In genomic region chr9:19430201-19430760, GRCh38 we compare ENCODE assay signal across 19 cellular contexts. TPM values are rescaled to one million over a fixed set of nuclear protein-coding genes. Genes with fewer than 3 reads are reported as not detected.
DNase-seq lines count a peak whose midpoint lies in the region; ATAC-seq, FAIRE-seq and TF ChIP-seq lines count a peak whose summit lies in the region.
"Had no signal": no experiment of that assay in that cellular context is flagged by ENCODE, and none has a peak within 500 bp of the region (broad histone marks: within the 10 kb centered on the region; RNA-seq: fewer than 3 reads in every experiment).

No MANE protein-coding gene starts in this region.

- CTCF ChIA-PET in endothelial cell of umbilical vein (lab: Charles Lee): interaction anchor here (1.0 to 3.0 kb wide), 3 partner anchors 19 to 34 kb away, joined by 3 to 9 read pairs (median 4); partner anchors contain the start of gene ACER2

- no peaks in the 10 kb centered on the region for H3K9me1 ChIP-seq in endothelial cell of umbilical vein (replicated peaks; ENCODE audit: control insufficient read depth, extremely low read depth, insufficient read depth, low read length)

- H3K36me3 ChIP-seq in heart left ventricle: peaks cover 0 to 37% (median 19%) of the 10 kb centered on the region in 9 donors
- peaks cover 3% of the 10 kb centered on the region in 2 experiments for H3K36me3 ChIP-seq in endothelial cell of umbilical vein (ENCODE audit: control insufficient read depth in 2 of 2, extremely low read depth in 1 of 2, insufficient read depth in 2 of 2, low read length in 2 of 2)
- no peaks in the 10 kb centered on the region for H3K36me3 ChIP-seq in osteoblast (ENCODE audit: insufficient read depth, low read length)
- peaks cover 0 to 18% (median 0%) of the 10 kb centered on the region in 3 donors for H3K36me3 ChIP-seq in tibial nerve

- BruUV-seq in endothelial cell of umbilical vein (replicated peaks; lab: Mats Ljungman, UMichigan): no TSS peak

- no peak for ATAC-seq in heart left ventricle
- ATAC-seq in left ventricle myocardium superior: no peak
- ATAC-seq in GM19324 (IDR thresholded peaks at IDR 0.05; ENCODE audit: low FRiP score, unreplicated experiment): no peak
- no peak for ATAC-seq in GM18858 (IDR thresholded peaks at IDR 0.05; ENCODE audit: unreplicated experiment)

- dilution Hi-C loops in endothelial cell of umbilical vein (cut with MboI; ENCODE audit: extremely low pct_ligation_motif_present, low sequenced_read_pairs): no loop called here

- no peak overlapping the region for H3K4me3 ChIP-seq in heart left ventricle
- no peak overlapping the region for H3K4me3 ChIP-seq in endothelial cell of umbilical vein (replicated peaks in 1 of 3; ENCODE audit: insufficient read depth in 1 of 3, low read depth in 1 of 3, low read length in 3 of 3)
- no peak overlapping the region for H3K4me3 ChIP-seq in osteoblast (ENCODE audit: insufficient read depth, low read length)
- H3K4me3 ChIP-seq in tibial nerve: no peak overlapping the region

- H3K4me1 ChIP-seq in heart left ventricle (peaks cover 0 to 31% (median 20%) of the 10 kb centered on the region in 12 donors), endothelial cell of umbilical vein (ENCODE audit: control insufficient read depth, extremely low read depth, insufficient read depth, low read length) (peaks cover 14% of the 10 kb centered on the region), osteoblast (ENCODE audit: insufficient read depth, low read length) (no peaks in the 10 kb centered on the region), tibial nerve (peaks cover 0 to 19% (median 0%) of the 10 kb centered on the region in 4 donors)

- H4K20me1 ChIP-seq in endothelial cell of umbilical vein (replicated peaks; ENCODE audit: control insufficient read depth, extremely low read depth, insufficient read depth, low read length) (no peaks in the 10 kb centered on the region), osteoblast (ENCODE audit: insufficient read depth, low read length) (no peaks in the 10 kb centered on the region)

- no peak overlapping the region for H3K4me2 ChIP-seq in endothelial cell of umbilical vein (ENCODE audit: insufficient read depth, low read length)
- H3K4me2 ChIP-seq in osteoblast (ENCODE audit: insufficient read depth, low read length): no peak overlapping the region

- no peak for TF ChIP-seq EP300 in tibial nerve (IDR thresholded peaks at IDR 0.05)

- no peak for TF ChIP-seq POLR2A in heart left ventricle (IDR thresholded peaks at IDR 0.05)
- no peak for TF ChIP-seq POLR2A in endothelial cell of umbilical vein (IDR thresholded peaks at IDR 0.05; ENCODE audit: low read depth, low read length)
- no peak for TF ChIP-seq POLR2A in tibial nerve (IDR thresholded peaks at IDR 0.05)

- DNase-seq in heart left ventricle: no peak
- no peak for DNase-seq in left ventricle myocardium superior
- peak; percentile 50 for DNase-seq in endothelial cell of umbilical vein (ENCODE audit: low read depth, low spot score)
- no peak for DNase-seq in osteoblast (ENCODE audit: insufficient read length, low spot score, missing footprints)
- DNase-seq in tibial nerve (ENCODE audit: low spot score in 2 of 2): no peak
- DNase-seq in cortex of kidney (lab: John Stamatoyannopoulos, UW): no peak
- DNase-seq: CD4-positive, alpha-beta memory T cell; DMS79; HCEC 1CT; NCI-H1105; NCI-H187; NCI-H345; NCI-H526 treated with DMSO at 0.1 percent for 48 hours; OCI-M1 had no signal

- H3K9me3 ChIP-seq in heart left ventricle (no peaks in the 10 kb centered on the region), endothelial cell of umbilical vein (replicated peaks; ENCODE audit: control insufficient read depth, insufficient read depth, low read length) (no peaks in the 10 kb centered on the region), osteoblast (ENCODE audit: low read depth, low read length) (no peaks in the 10 kb centered on the region), tibial nerve (no peaks in the 10 kb centered on the region)

- WGBS in heart left ventricle, 4 donors: 47 to 66% (median 51%) methylated on average over 1 to 2 of the region's 2 CpGs
- 84 to 90% methylated on average over 2 of the region's 2 CpGs for WGBS in tibial nerve, 2 donors

- H3K9ac ChIP-seq in endothelial cell of umbilical vein (replicated peaks; ENCODE audit: extremely low read depth, insufficient read depth, low read length): no peak overlapping the region

- intact Hi-C loops in heart left ventricle (cut with DNase I): loop anchor here in 1 of 10 donors (2.0 kb wide), 1 partner anchor 21 kb away; the partner anchor contains the start of gene ACER2
- intact Hi-C loops in left ventricle myocardium superior (cut with micrococcal nuclease): no loop called here
- intact Hi-C loops in endothelial cell of umbilical vein (cut with micrococcal nuclease): no loop called here

- POLR2A ChIA-PET in endothelial cell of umbilical vein (lab: Charles Lee): interaction anchor here (0.5 kb wide), 1 partner anchor 184 kb away, joined by 3 read pairs; no protein-coding TSS in a partner anchor

- H3K27me3 ChIP-seq in heart left ventricle: no peaks in the 10 kb centered on the region
- H3K27me3 ChIP-seq in endothelial cell of umbilical vein (ENCODE audit: control insufficient read depth in 2 of 2, insufficient read depth in 2 of 2, low read length in 2 of 2): no peaks in the 10 kb centered on the region
- H3K27me3 ChIP-seq in osteoblast (ENCODE audit: insufficient read depth, low read length): no peaks in the 10 kb centered on the region
- H3K27me3 ChIP-seq in tibial nerve: no peaks in the 10 kb centered on the region

- FAIRE-seq in endothelial cell of umbilical vein (lab: Jason Lieb, UNC): no peak
- FAIRE-seq: HTR-8/SVneo had no signal

- H2AFZ ChIP-seq in endothelial cell of umbilical vein (ENCODE audit: low read depth, low read length) (no peak overlapping the region), osteoblast (ENCODE audit: low read length) (peak overlapping the region; percentile 51)

- no peak for TF ChIP-seq CTCF in heart left ventricle (IDR thresholded peaks at IDR 0.05)
- no peak for TF ChIP-seq CTCF in endothelial cell of umbilical vein (IDR thresholded peaks at IDR 0.05; ENCODE audit: extremely low read depth in 1 of 2, insufficient read depth in 1 of 2, low read depth in 1 of 2, low read length in 2 of 2)
- TF ChIP-seq CTCF in osteoblast (IDR thresholded peaks at IDR 0.05; ENCODE audit: extremely low read depth, low read depth, low read length): no peak
- no peak for TF ChIP-seq CTCF in tibial nerve (IDR thresholded peaks at IDR 0.05)

- H3K79me2 ChIP-seq in endothelial cell of umbilical vein (ENCODE audit: control insufficient read depth, insufficient read depth, low read length): no peaks in the 10 kb centered on the region
- H3K79me2 ChIP-seq in osteoblast (ENCODE audit: insufficient read depth, low read length): no peaks in the 10 kb centered on the region

- H3K27ac ChIP-seq in heart left ventricle (peak overlapping the region; percentile 40 to 82 (median 68)), endothelial cell of umbilical vein (ENCODE audit: insufficient read depth, low read depth, low read length) (no peak overlapping the region), osteoblast (ENCODE audit: low read depth, low read length) (no peak overlapping the region), tibial nerve (peak overlapping the region; percentile 47 to 76 (median 55))
- H3K27ac ChIP-seq: 22Rv1, HL-60 had no signal

TF ChIP-seq in endothelial cell of umbilical vein, 7 proteins besides CTCF, POLR2A, EP300 and RAD21:
- no peak for TF ChIP-seq GATA2 (IDR thresholded peaks at IDR 0.05; ENCODE audit: insufficient read depth, insufficient read length, low read depth, low read length)
- TF ChIP-seq FOS (IDR thresholded peaks at IDR 0.05; ENCODE audit: borderline replicate concordance, insufficient read depth, low read length): no peak
- no peak for TF ChIP-seq EZH2 (IDR thresholded peaks at IDR 0.05; ENCODE audit: borderline replicate concordance, low read depth, low read length, severe bottlenecking)
- no peak for TF ChIP-seq MYC (IDR thresholded peaks at IDR 0.05; ENCODE audit: low read depth, low read length)
- no peak for TF ChIP-seq JUN (IDR thresholded peaks at IDR 0.05; ENCODE audit: borderline replicate concordance, insufficient read depth, insufficient read length, low read depth)
- TF ChIP-seq POLR2AphosphoS5 (IDR thresholded peaks at IDR 0.05; ENCODE audit: insufficient read depth, low read depth, low read length): no peak
- no peak for TF ChIP-seq MAX (IDR thresholded peaks at IDR 0.05; ENCODE audit: insufficient read depth, insufficient read length)
TF ChIP-seq in endothelial cell of umbilical vein: peak in this region for 0.

RNA-seq across cellular contexts. Expression of gene ACER2, which starts 21.5 kb away (rescaled TPM):
- total RNA-seq in heart left ventricle: 1 to 10 TPM; 1.6 to 4.5 (median 3.9) TPM
- polyA plus RNA-seq in heart left ventricle: 1 to 10 TPM in 1 of 2 donors, under 1 TPM in 1; 0.95 to 1.5 TPM
- 3.4 TPM for total RNA-seq in left ventricle myocardium superior
- total RNA-seq in endothelial cell of umbilical vein: 7.3 and 7.7 TPM in 2 replicates
- polyA plus RNA-seq in endothelial cell of umbilical vein: 3.9 and 5.2 TPM in 2 replicates
- 2.3 and 2.4 TPM in 2 replicates for polyA plus RNA-seq in endothelial cell of umbilical vein (2011; cell fraction: cytosol; rRNA removed)
- 6.2 and 8.3 TPM in 2 replicates for polyA plus RNA-seq in endothelial cell of umbilical vein (2011; cell fraction: nucleus; rRNA removed)
- 1.5 and 3.4 TPM in 2 replicates for polyA plus RNA-seq in endothelial cell of umbilical vein (2012)
- polyA minus RNA-seq in endothelial cell of umbilical vein: 18.5 and 24.3 TPM in 2 replicates
- polyA minus RNA-seq in endothelial cell of umbilical vein (2011; cell fraction: cytosol; rRNA and poly(A)+ RNA removed): 2.8 TPM
- 5.0 and 10.4 TPM in 2 replicates for polyA minus RNA-seq in endothelial cell of umbilical vein (2011; cell fraction: nucleus; rRNA and poly(A)+ RNA removed)
- total RNA-seq in osteoblast: 1.5 and 2.2 TPM in 2 replicates
- 10 to 100 TPM in 2 of 4 donors, 1 to 10 TPM in 2; 3.8 to 11.7 (median 8.9) TPM for total RNA-seq in tibial nerve

RNA-seq across cellular contexts. Expression of gene RPS6, which starts 50.2 kb away (rescaled TPM):
- 1,000 to 10,000 TPM in 4 of 9 donors, 100 to 1,000 TPM in 5; 589 to 1,268 (median 975) TPM for total RNA-seq in heart left ventricle
- polyA plus RNA-seq in heart left ventricle: 1,000 to 10,000 TPM; 1,493 to 1,652 TPM
- total RNA-seq in left ventricle myocardium superior: 884 TPM
- total RNA-seq in endothelial cell of umbilical vein: 1,873 and 1,898 TPM in 2 replicates
- polyA plus RNA-seq in endothelial cell of umbilical vein: 847 and 1,146 TPM in 2 replicates
- polyA plus RNA-seq in endothelial cell of umbilical vein (2011; cell fraction: cytosol; rRNA removed): 2,118 and 2,248 TPM in 2 replicates
- 757 and 816 TPM in 2 replicates for polyA plus RNA-seq in endothelial cell of umbilical vein (2011; cell fraction: nucleus; rRNA removed)
- polyA plus RNA-seq in endothelial cell of umbilical vein (2012): 2,207 and 2,368 TPM in 2 replicates
- 599 and 652 TPM in 2 replicates for polyA minus RNA-seq in endothelial cell of umbilical vein
- 461 TPM for polyA minus RNA-seq in endothelial cell of umbilical vein (2011; cell fraction: cytosol; rRNA and poly(A)+ RNA removed)
- 138 and 152 TPM in 2 replicates for polyA minus RNA-seq in endothelial cell of umbilical vein (2011; cell fraction: nucleus; rRNA and poly(A)+ RNA removed)
- 931 and 1,030 TPM in 2 replicates for total RNA-seq in osteoblast
- total RNA-seq in tibial nerve: 1,000 to 10,000 TPM in 3 of 4 donors, 100 to 1,000 TPM in 1; 864 to 1,599 (median 1,240) TPM

Comparison
In these comparisons a context has a peak if more than half of its experiments do, and no peak if none do; other contexts are left out.
1. H3K27ac ChIP-seq: peak in heart left ventricle (12 of 12) and tibial nerve (4 of 4); none in endothelial cell of umbilical vein (single experiment) and osteoblast (single experiment).